1 cellular context compared by ENCODE assay signal in the genomic region with DNA sequence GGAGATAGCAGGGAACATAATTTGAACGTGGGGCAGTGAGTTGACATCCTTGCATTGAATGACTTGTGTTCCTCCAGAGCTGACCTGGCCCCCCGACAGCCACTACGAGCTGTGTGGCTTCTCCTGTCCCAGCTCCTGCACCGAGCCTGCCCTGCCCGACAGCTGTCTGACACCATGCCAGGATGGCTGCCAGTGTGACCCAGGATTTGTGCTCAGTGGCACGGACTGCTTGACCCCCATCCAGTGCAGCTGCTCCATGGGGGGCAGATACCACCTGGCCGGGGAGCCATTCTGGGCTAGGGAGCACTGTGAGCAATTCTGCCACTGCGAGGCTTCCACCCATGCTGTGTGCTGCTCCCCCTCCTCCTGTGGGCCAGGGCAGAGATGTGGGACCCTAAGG.
TF ChIP-seq lines count a peak whose summit lies in the region.

No MANE protein-coding gene starts in this region.

TF ChIP-seq in GM12878, 131 proteins besides CTCF, POLR2A, EP300 and RAD21:
- TF ChIP-seq ETV6 (conservative IDR thresholded peaks at IDR 0.05 in 1 of 2, IDR thresholded peaks at IDR 0.05 in 1 of 2; ENCODE audit: borderline replicate concordance in 1 of 2, low read depth in 1 of 2) (no peak), RCOR1 (conservative IDR thresholded peaks at IDR 0.05; ENCODE audit: low read depth, low read length) (no peak), GATAD2B (conservative IDR thresholded peaks at IDR 0.05; ENCODE audit: low read depth) (no peak), CREM (IDR thresholded peaks at IDR 0.05; ENCODE audit: low read depth) (no peak), STAT3 (IDR thresholded peaks at IDR 0.05; ENCODE audit: low read depth, low read length) (no peak), TARDBP (IDR thresholded peaks at IDR 0.05; ENCODE audit: borderline replicate concordance) (no peak), CEBPB (IDR thresholded peaks at IDR 0.05; ENCODE audit: borderline replicate concordance in 1 of 2, low read depth in 2 of 2, low read length in 2 of 2) (no peak), RBBP5 (conservative IDR thresholded peaks at IDR 0.05) (no peak), TCF7 (IDR thresholded peaks at IDR 0.05; ENCODE audit: borderline replicate concordance) (no peak), ELK1 (IDR thresholded peaks at IDR 0.05; ENCODE audit: low read depth, low read length) (no peak), RELA (IDR thresholded peaks at IDR 0.05; ENCODE audit: borderline replicate concordance, partially characterized antibody) (no peak), STAT1 (conservative IDR thresholded peaks at IDR 0.05) (no peak), PRDM15 (CRISPR knock-in tag; IDR thresholded peaks at IDR 0.05) (no peak)
- TF ChIP-seq, protein P1, sequence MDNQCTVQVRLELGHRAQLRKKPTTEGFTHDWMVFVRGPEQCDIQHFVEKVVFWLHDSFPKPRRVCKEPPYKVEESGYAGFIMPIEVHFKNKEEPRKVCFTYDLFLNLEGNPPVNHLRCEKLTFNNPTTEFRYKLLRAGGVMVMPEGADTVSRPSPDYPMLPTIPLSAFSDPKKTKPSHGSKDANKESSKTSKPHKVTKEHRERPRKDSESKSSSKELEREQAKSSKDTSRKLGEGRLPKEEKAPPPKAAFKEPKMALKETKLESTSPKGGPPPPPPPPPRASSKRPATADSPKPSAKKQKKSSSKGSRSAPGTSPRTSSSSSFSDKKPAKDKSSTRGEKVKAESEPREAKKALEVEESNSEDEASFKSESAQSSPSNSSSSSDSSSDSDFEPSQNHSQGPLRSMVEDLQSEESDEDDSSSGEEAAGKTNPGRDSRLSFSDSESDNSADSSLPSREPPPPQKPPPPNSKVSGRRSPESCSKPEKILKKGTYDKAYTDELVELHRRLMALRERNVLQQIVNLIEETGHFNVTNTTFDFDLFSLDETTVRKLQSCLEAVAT (IDR thresholded peaks at IDR 0.05): no peak
- TF ChIP-seq, protein P2, sequence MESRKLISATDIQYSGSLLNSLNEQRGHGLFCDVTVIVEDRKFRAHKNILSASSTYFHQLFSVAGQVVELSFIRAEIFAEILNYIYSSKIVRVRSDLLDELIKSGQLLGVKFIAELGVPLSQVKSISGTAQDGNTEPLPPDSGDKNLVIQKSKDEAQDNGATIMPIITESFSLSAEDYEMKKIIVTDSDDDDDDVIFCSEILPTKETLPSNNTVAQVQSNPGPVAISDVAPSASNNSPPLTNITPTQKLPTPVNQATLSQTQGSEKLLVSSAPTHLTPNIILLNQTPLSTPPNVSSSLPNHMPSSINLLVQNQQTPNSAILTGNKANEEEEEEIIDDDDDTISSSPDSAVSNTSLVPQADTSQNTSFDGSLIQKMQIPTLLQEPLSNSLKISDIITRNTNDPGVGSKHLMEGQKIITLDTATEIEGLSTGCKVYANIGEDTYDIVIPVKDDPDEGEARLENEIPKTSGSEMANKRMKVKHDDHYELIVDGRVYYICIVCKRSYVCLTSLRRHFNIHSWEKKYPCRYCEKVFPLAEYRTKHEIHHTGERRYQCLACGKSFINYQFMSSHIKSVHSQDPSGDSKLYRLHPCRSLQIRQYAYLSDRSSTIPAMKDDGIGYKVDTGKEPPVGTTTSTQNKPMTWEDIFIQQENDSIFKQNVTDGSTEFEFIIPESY (IDR thresholded peaks at IDR 0.05): no peak
- TF ChIP-seq, protein P3, sequence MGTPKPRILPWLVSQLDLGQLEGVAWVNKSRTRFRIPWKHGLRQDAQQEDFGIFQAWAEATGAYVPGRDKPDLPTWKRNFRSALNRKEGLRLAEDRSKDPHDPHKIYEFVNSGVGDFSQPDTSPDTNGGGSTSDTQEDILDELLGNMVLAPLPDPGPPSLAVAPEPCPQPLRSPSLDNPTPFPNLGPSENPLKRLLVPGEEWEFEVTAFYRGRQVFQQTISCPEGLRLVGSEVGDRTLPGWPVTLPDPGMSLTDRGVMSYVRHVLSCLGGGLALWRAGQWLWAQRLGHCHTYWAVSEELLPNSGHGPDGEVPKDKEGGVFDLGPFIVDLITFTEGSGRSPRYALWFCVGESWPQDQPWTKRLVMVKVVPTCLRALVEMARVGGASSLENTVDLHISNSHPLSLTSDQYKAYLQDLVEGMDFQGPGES (IDR thresholded peaks at IDR 0.05): no peak
- TF ChIP-seq, protein P4, sequence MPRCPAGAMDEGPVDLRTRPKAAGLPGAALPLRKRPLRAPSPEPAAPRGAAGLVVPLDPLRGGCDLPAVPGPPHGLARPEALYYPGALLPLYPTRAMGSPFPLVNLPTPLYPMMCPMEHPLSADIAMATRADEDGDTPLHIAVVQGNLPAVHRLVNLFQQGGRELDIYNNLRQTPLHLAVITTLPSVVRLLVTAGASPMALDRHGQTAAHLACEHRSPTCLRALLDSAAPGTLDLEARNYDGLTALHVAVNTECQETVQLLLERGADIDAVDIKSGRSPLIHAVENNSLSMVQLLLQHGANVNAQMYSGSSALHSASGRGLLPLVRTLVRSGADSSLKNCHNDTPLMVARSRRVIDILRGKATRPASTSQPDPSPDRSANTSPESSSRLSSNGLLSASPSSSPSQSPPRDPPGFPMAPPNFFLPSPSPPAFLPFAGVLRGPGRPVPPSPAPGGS (IDR thresholded peaks at IDR 0.05; ENCODE audit: borderline replicate concordance, insufficient read depth, low read depth, low read length, poor library complexity, severe bottlenecking): no peak
